ENCODE assay signal across 1 cellular context in the genomic region with DNA sequence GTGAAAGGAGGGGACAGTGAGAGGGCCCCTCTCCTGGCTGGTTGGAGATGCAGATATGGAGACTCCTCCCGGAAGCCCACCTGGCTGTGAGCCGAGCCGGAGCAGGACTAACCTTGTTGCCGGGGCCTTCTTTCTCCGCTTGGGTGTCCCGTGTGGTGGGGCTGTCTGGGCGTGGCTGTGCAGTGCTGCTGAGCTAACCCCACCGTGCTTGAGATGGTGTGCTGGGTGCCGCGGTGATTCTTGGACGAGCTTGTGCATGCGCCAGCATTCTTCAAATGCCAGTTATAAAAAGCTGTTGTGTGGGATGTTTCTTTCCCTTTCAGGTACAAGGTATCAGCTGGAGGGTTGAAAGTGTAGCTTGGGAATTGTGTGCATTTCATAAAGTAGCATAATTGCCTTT.
TF ChIP-seq lines count a peak whose summit lies in the region.

No MANE protein-coding gene starts in this region.

TF ChIP-seq in HepG2, 621 proteins besides CTCF, POLR2A, EP300 and RAD21:
- TF ChIP-seq ZBTB33 (CRISPR knock-in tag; IDR thresholded peaks at IDR 0.05) = peak; percentile 82
- TF ChIP-seq AGO2 (optimal IDR thresholded peaks at IDR 0.05; ENCODE audit: low read depth, low read length) = peak; percentile 33
- peak; percentile 40; the same call in 1 of the 2 replicates for TF ChIP-seq ZBTB38 (CRISPR knock-in tag; IDR thresholded peaks at IDR 0.05)
- TF ChIP-seq, protein P1, sequence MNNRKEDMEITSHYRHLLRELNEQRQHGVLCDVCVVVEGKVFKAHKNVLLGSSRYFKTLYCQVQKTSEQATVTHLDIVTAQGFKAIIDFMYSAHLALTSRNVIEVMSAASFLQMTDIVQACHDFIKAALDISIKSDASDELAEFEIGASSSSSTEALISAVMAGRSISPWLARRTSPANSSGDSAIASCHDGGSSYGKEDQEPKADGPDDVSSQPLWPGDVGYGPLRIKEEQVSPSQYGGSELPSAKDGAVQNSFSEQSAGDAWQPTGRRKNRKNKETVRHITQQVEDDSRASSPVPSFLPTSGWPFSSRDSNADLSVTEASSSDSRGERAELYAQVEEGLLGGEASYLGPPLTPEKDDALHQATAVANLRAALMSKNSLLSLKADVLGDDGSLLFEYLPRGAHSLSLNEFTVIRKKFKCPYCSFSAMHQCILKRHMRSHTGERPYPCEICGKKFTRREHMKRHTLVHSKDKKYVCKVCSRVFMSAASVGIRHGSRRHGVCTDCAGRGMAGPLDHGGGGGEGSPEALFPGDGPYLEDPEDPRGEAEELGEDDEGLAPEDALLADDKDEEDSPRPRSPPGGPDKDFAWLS (CRISPR knock-in tag; IDR thresholded peaks at IDR 0.05; ENCODE audit: borderline replicate concordance) = no peak
- no peak for TF ChIP-seq ZFP36L2 (CRISPR knock-in tag; IDR thresholded peaks at IDR 0.05)
